ENCODE assay signal across 9 cellular contexts in the genomic region with DNA sequence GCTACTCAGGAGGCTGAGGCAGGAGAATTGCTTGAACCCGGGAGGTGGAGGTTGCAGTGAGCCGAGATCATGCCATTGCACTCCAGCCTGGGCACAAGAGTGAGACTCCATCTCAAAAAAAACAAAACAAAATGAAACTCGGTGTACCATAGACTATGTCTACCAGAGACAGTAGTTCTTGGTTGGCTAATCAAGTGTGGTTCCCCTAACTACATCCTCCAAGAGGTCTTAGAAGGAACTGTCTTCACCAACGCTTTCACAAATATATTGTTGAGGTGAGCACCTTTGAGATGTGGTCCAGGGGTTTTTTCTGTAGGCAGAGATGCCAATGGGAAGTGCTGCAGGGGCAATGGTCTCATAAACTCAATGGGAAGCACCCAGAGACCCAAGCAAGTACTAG. TPM values are rescaled to one million over a fixed set of nuclear protein-coding genes. Genes with fewer than 3 reads are reported as not detected.
DNase-seq lines count a peak whose midpoint lies in the region; ATAC-seq and TF ChIP-seq lines count a peak whose summit lies in the region.
"Had no signal": no experiment of that assay in that cellular context is flagged by ENCODE, and none has a peak within 500 bp of the region (broad histone marks: within the 10 kb centered on the region; RNA-seq: fewer than 3 reads in every experiment).

No MANE protein-coding gene starts in this region.

- H2AFZ ChIP-seq in H9 (ENCODE audit: low read length): no peak overlapping the region

- no peak overlapping the region for H3K56ac ChIP-seq in H9 (ENCODE audit: insufficient read length, low read depth, low read length)

- WGBS in adrenal gland, 4 donors: 95 to 98% (median 97%) methylated on average over 4 of the region's 4 CpGs
- no CpG with 5 or more reads among the region's 4 CpGs for WGBS in H9 (ENCODE audit: extremely low coverage, insufficient read length, low lambda C conversion rate)

- no peaks in the 10 kb centered on the region for H4K20me1 ChIP-seq in H9 (ENCODE audit: control insufficient read depth, insufficient read depth, insufficient read length)

- no peaks in the 10 kb centered on the region for H3K4me1 Mint-ChIP-seq in H9
- H3K4me1 Mint-ChIP-seq: activated naive CD8-positive, alpha-beta T cell treated with anti-CD3 and anti-CD28 coated beads, Interleukin-2, amount 10 ng/mL, durations not matched to agents 7 days and 5 days had no signal

- no peak overlapping the region for H3K4me3 ChIP-seq in adrenal gland

- no peak overlapping the region for H4K5ac ChIP-seq in H9 (ENCODE audit: insufficient read length, low read depth, low read length)

- no peak overlapping the region for H3K4me3 Mint-ChIP-seq in H9
- H3K4me3 Mint-ChIP-seq: activated naive CD8-positive, alpha-beta T cell treated with anti-CD3 and anti-CD28 coated beads, Interleukin-2, amount 10 ng/mL, durations not matched to agents 7 days and 5 days had no signal

- DNase-seq in adrenal gland (no peak), posterior vena cava (ENCODE audit: low spot score) (no peak), H9 (no peak), NCI-H1930 (lab: John Stamatoyannopoulos, UW) (no peak)
- DNase-seq: activated naive CD8-positive, alpha-beta T cell treated with anti-CD3 and anti-CD28 coated beads, Interleukin-2, amount 10 ng/mL, durations not matched to agents 7 days and 5 days; T-helper 9 cell had no signal

- H2BK20ac ChIP-seq in H9 (ENCODE audit: low read depth, low read length, poor library complexity, severe bottlenecking): no peak overlapping the region

- H3K4me2 ChIP-seq in H9 (ENCODE audit: insufficient read depth, insufficient read length, low read length): no peak overlapping the region

- H3K9me3 Mint-ChIP-seq in H9: no peaks in the 10 kb centered on the region

- H3K23me2 ChIP-seq in H9 (ENCODE audit: insufficient read length, low read depth, low read length, poor library complexity, severe bottlenecking): no peaks in the 10 kb centered on the region

- H2BK12ac ChIP-seq in H9 (ENCODE audit: insufficient read length, low read depth, low read length): no peak overlapping the region

- peaks cover 0 to 8% (median 7%) of the 10 kb centered on the region in 3 experiments; a peak in 5 of 7 replicates for H3K36me3 Mint-ChIP-seq in H9 (ENCODE audit: insufficient read depth in 1 of 3, low read depth in 3 of 3)

- no peak overlapping the region for H3T11ph ChIP-seq in H9 (ENCODE audit: low read length)

- no peak overlapping the region for H3K23ac ChIP-seq in H9 (ENCODE audit: insufficient read length, low read depth, low read length)

- H3K9me3 ChIP-seq in adrenal gland (replicated peaks in 1 of 3) (no peaks in the 10 kb centered on the region), H9 (ENCODE audit: control insufficient read depth, low read depth, low read length) (no peaks in the 10 kb centered on the region)

- H4K8ac ChIP-seq in H9 (replicated peaks; ENCODE audit: insufficient read length, low read depth, low read length): no peak overlapping the region

- H3K79me1 ChIP-seq in H9 (ENCODE audit: insufficient read depth, low read depth, low read length, poor library complexity, severe bottlenecking): no peaks in the 10 kb centered on the region

- no peak overlapping the region for H2BK5ac ChIP-seq in H9 (ENCODE audit: insufficient read length, low read length)

- H3K27ac Mint-ChIP-seq in H9: no peak overlapping the region
- H3K27ac Mint-ChIP-seq: activated naive CD8-positive, alpha-beta T cell treated with anti-CD3 and anti-CD28 coated beads, Interleukin-2, amount 10 ng/mL, durations not matched to agents 7 days and 5 days had no signal

- ATAC-seq in GM18868 (IDR thresholded peaks at IDR 0.05; ENCODE audit: unreplicated experiment) (peak; percentile 98), GM21529 (IDR thresholded peaks at IDR 0.05; ENCODE audit: unreplicated experiment) (peak; percentile 93), HG03103 (IDR thresholded peaks at IDR 0.05; ENCODE audit: low read depth, unreplicated experiment) (peak; percentile 92)

- H3K27me3 ChIP-seq in adrenal gland (no peaks in the 10 kb centered on the region), H9 (ENCODE audit: insufficient read depth, low read length) (no peaks in the 10 kb centered on the region)

- H3K9ac ChIP-seq in H9 (ENCODE audit: extremely low read depth, insufficient read length, low read length): no peak overlapping the region

- no peak overlapping the region for H3K27ac ChIP-seq in adrenal gland
- no peak overlapping the region for H3K27ac ChIP-seq in H9 (ENCODE audit: insufficient read length, low read depth, low read length)

- H2BK120ac ChIP-seq in H9 (ENCODE audit: low read depth, low read length, poor library complexity, severe bottlenecking): no peak overlapping the region

- H4K91ac ChIP-seq in H9 (ENCODE audit: insufficient read length, low read depth, low read length): no peak overlapping the region

- H3K27me3 Mint-ChIP-seq in H9 (ENCODE audit: low read depth): no peaks in the 10 kb centered on the region
- H3K27me3 Mint-ChIP-seq: activated naive CD8-positive, alpha-beta T cell treated with anti-CD3 and anti-CD28 coated beads, Interleukin-2, amount 10 ng/mL, durations not matched to agents 7 days and 5 days had no signal

- H3K18ac ChIP-seq in H9 (ENCODE audit: insufficient read length, low read depth, low read length): no peak overlapping the region

- no peaks in the 10 kb centered on the region for H3K79me2 ChIP-seq in H9 (ENCODE audit: insufficient read depth, low read length)

- TF ChIP-seq CTCF in adrenal gland (IDR thresholded peaks at IDR 0.05): no peak
- TF ChIP-seq CTCF in H9 (conservative IDR thresholded peaks at IDR 0.05): no peak

- TF ChIP-seq POLR2A in adrenal gland (IDR thresholded peaks at IDR 0.05): no peak

- H3K4me1 ChIP-seq in adrenal gland (replicated peaks in 1 of 2) (peaks cover 7 to 23% of the 10 kb centered on the region in 2 donors), H9 (ENCODE audit: insufficient read depth, low read length) (no peaks in the 10 kb centered on the region)

- H3K14ac ChIP-seq in H9 (ENCODE audit: insufficient read depth, low read length): no peak overlapping the region

- intact Hi-C loops in adrenal gland (cut with DNase I): no loop called here
- intact Hi-C loops in posterior vena cava (cut with DNase I): no loop called here

- no peak overlapping the region for H2BK15ac ChIP-seq in H9 (ENCODE audit: low read depth, low read length)

- no peak overlapping the region for H2AK5ac ChIP-seq in H9 (ENCODE audit: insufficient read length, low read length)

- H3K36me3 ChIP-seq in adrenal gland (replicated peaks in 1 of 2): no peaks in the 10 kb centered on the region

- H3K4ac ChIP-seq in H9 (ENCODE audit: low read depth, low read length): no peak overlapping the region

RNA-seq across cellular contexts. Expression of a gene that starts 48.0 kb away (rescaled TPM):
- total RNA-seq in adrenal gland (10 to 100 TPM in 7 of 8 donors, 1 to 10 TPM in 1; 9.1 to 33.8 (median 20.0) TPM), posterior vena cava (1 to 10 TPM; 5.2 to 5.3 TPM), H9 (2021) (59.2 and 63.0 TPM in 2 replicates)
- 10 to 100 TPM in 2 of 3 donors, 1 to 10 TPM in 1; 4.4 to 16.1 (median 10.0) TPM for polyA plus RNA-seq in adrenal gland
